ENCODE assay signal across 13 cellular contexts in the genomic region with DNA sequence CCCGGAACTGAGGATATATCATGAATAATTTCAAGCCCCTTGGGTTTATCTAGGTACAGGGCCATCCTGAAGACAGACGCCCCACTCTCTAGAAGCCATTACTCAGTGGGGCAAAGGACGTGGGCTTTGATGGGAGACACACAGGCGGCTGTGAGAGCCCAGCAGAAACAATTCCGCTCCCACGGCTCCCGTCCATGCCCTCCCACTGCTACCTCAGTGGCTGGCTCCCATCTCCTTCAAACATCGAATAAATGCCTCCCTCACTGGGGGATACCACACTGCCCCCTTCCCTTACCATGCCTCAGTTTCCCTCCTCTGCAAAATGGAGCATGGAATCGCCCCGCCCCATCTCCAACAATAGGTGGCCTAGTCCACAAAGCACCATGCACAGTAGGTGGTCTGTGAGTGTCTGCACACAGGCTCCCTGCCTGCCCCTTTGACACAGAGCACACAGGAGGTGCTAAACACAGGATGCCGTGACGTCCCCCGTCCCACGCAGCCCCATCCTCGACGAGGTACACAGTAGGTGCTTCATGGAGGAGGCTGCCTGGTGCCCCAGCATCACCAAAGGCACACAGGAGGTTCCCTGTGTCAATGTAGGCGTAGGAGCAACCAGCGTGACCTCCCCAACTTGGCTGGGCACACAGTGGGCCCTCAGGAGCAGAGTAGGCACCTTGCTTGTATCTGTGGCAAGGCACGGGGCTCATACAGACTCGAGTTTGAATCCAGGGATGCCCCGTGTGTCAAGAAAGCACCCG. TPM values are rescaled to one million over a fixed set of nuclear protein-coding genes. Genes with fewer than 3 reads are reported as not detected.
A peak's percentile ranks its signal among the peaks of the same experiment; 100 is the strongest.
DNase-seq lines count a peak whose midpoint lies in the region; ATAC-seq and TF ChIP-seq lines count a peak whose summit lies in the region.
"Had no signal": no experiment of that assay in that cellular context is flagged by ENCODE, and none has a peak within 500 bp of the region (broad histone marks: within the 10 kb centered on the region; RNA-seq: fewer than 3 reads in every experiment).

No MANE protein-coding gene starts in this region.

- no peak overlapping the region for H3K18ac ChIP-seq in H9 (ENCODE audit: insufficient read length, low read depth, low read length)

- no peaks in the 10 kb centered on the region for H3K4me1 ChIP-seq in H9 (ENCODE audit: insufficient read depth, low read length)
- H3K4me1 ChIP-seq in breast epithelium, result no peaks in the 10 kb centered on the region
- peaks cover 6 to 11% of the 10 kb centered on the region in 2 donors for H3K4me1 ChIP-seq in naive thymus-derived CD4-positive, alpha-beta T cell (ENCODE audit: control insufficient read depth in 2 of 2, insufficient read depth in 2 of 2, low read length in 2 of 2)

- H2BK12ac ChIP-seq in H9 (ENCODE audit: insufficient read length, low read depth, low read length), result no peak overlapping the region

- H2BK15ac ChIP-seq in H9 (ENCODE audit: low read depth, low read length), result no peak overlapping the region

- TF ChIP-seq POLR2A in breast epithelium (IDR thresholded peaks at IDR 0.05), result no peak

- H4K5ac ChIP-seq in H9 (ENCODE audit: insufficient read length, low read depth, low read length), result no peak overlapping the region

- in situ Hi-C loops in G401 (cut with HindIII; ENCODE audit: low sequenced_read_pairs), result no loop called here

- DNase-seq in H9, result no peak
- no peak for DNase-seq in breast epithelium (ENCODE audit: low spot score in 2 of 2)
- DNase-seq in naive thymus-derived CD4-positive, alpha-beta T cell, result no peak
- DNase-seq in mucosa of gallbladder (ENCODE audit: low spot score), result no peak
- no peak for DNase-seq in G401 (ENCODE audit: low spot score)
- DNase-seq in hypothalamus (lab: John Stamatoyannopoulos, UW), result no peak
- DNase-seq: activated CD4-positive, CD25-positive, alpha-beta regulatory T cell treated with anti-CD3 and anti-CD28 coated beads, Interleukin-2, amount 50 U/mL, for 72 hours; cerebellar nuclear complex; NCI-H2029 treated with DMSO at 0.1 percent for 48 hours; NK-92 treated with Interleukin-12 subunit alpha and Interleukin-12 subunit beta, amount 100 ng/mL, for 24 hours had no signal

- POLR2A ChIA-PET in naive thymus-derived CD4-positive, alpha-beta T cell (lab: Charles Lee), result no interaction called here

- no peaks in the 10 kb centered on the region for H3K9me3 Mint-ChIP-seq in H9
- H3K9me3 Mint-ChIP-seq in naive thymus-derived CD4-positive, alpha-beta T cell, result peaks cover 0 to 6% (median 2%) of the 10 kb centered on the region in 11 donors

- TF ChIP-seq CTCF in 22Rv1 (IDR thresholded peaks at IDR 0.05) (no peak), H9 (conservative IDR thresholded peaks at IDR 0.05) (no peak), breast epithelium (IDR thresholded peaks at IDR 0.05) (no peak)

- no peak overlapping the region for H3T11ph ChIP-seq in H9 (ENCODE audit: low read length)

- H3K27ac ChIP-seq in 22Rv1, result peak overlapping the region; percentile 20; the same call in 1 of the 2 replicates
- H3K27ac ChIP-seq in H9 (ENCODE audit: insufficient read length, low read depth, low read length), result no peak overlapping the region
- H3K27ac ChIP-seq in breast epithelium, result no peak overlapping the region
- H3K27ac ChIP-seq in naive thymus-derived CD4-positive, alpha-beta T cell (ENCODE audit: low read depth, low read length), result no peak overlapping the region
- H3K27ac ChIP-seq: BLaER1 had no signal

- no peak overlapping the region for H3K23ac ChIP-seq in H9 (ENCODE audit: insufficient read length, low read depth, low read length)

- H3K9ac ChIP-seq in H9 (ENCODE audit: extremely low read depth, insufficient read length, low read length), result no peak overlapping the region
- H3K9ac ChIP-seq: BLaER1 had no signal

- no peak overlapping the region for H2BK5ac ChIP-seq in H9 (ENCODE audit: insufficient read length, low read length)

- no peak overlapping the region for H4K91ac ChIP-seq in H9 (ENCODE audit: insufficient read length, low read depth, low read length)

- H3K27me3 ChIP-seq in H9 (ENCODE audit: insufficient read depth, low read length) (no peaks in the 10 kb centered on the region), breast epithelium (no peaks in the 10 kb centered on the region)
- H3K27me3 ChIP-seq in naive thymus-derived CD4-positive, alpha-beta T cell (ENCODE audit: control insufficient read depth in 2 of 2, insufficient read depth in 2 of 2, low read length in 2 of 2), result no peaks in the 10 kb centered on the region

- H2AK5ac ChIP-seq in H9 (ENCODE audit: insufficient read length, low read length), result no peak overlapping the region

- peaks cover 19 to 34% of the 10 kb centered on the region in 2 experiments for H3K4me1 Mint-ChIP-seq in H9
- peaks cover 0 to 17% (median 10%) of the 10 kb centered on the region in 7 donors for H3K4me1 Mint-ChIP-seq in naive thymus-derived CD4-positive, alpha-beta T cell

- H3K14ac ChIP-seq in H9 (ENCODE audit: insufficient read depth, low read length), result no peak overlapping the region

- no peak overlapping the region for H2BK120ac ChIP-seq in H9 (ENCODE audit: low read depth, low read length, poor library complexity, severe bottlenecking)

- no peak overlapping the region; a peak in 1 of 7 replicates for H3K27ac Mint-ChIP-seq in H9
- H3K27ac Mint-ChIP-seq in naive thymus-derived CD4-positive, alpha-beta T cell, result peak overlapping the region in 1 of 9 donors; percentile 48

- no peaks in the 10 kb centered on the region for H3K36me3 ChIP-seq in breast epithelium
- no peaks in the 10 kb centered on the region for H3K36me3 ChIP-seq in naive thymus-derived CD4-positive, alpha-beta T cell (ENCODE audit: control insufficient read depth in 2 of 3, insufficient read depth in 3 of 3, low read length in 3 of 3)
- H3K36me3 ChIP-seq: BLaER1 had no signal

- H4K20me1 ChIP-seq in H9 (ENCODE audit: control insufficient read depth, insufficient read depth, insufficient read length), result no peaks in the 10 kb centered on the region

- no peak for ATAC-seq in naive thymus-derived CD4-positive, alpha-beta T cell
- no peak for ATAC-seq in HG02763 (IDR thresholded peaks at IDR 0.05; ENCODE audit: unreplicated experiment)

- H3K9me3 ChIP-seq in H9 (ENCODE audit: control insufficient read depth, low read depth, low read length) (no peaks in the 10 kb centered on the region), breast epithelium (no peaks in the 10 kb centered on the region)
- H3K9me3 ChIP-seq in naive thymus-derived CD4-positive, alpha-beta T cell (ENCODE audit: control insufficient read depth in 2 of 3, low read length in 3 of 3), result no peaks in the 10 kb centered on the region
- H3K9me3 ChIP-seq: BLaER1 had no signal

- peaks cover 10% of the 10 kb centered on the region for H3K79me1 ChIP-seq in H9 (ENCODE audit: insufficient read depth, low read depth, low read length, poor library complexity, severe bottlenecking)

- H3K4me3 Mint-ChIP-seq in H9, result peak overlapping the region; percentile 74 to 88
- peak overlapping the region in 9 of 10 donors; percentile 39 to 85 (median 77) for H3K4me3 Mint-ChIP-seq in naive thymus-derived CD4-positive, alpha-beta T cell

- peak overlapping the region in 2 of 3 donors; percentile 86 to 87 for H3K4me3 ChIP-seq in breast epithelium
- H3K4me3 ChIP-seq in naive thymus-derived CD4-positive, alpha-beta T cell (ENCODE audit: low read length), result no peak overlapping the region

- peaks cover 9% of the 10 kb centered on the region for H3K23me2 ChIP-seq in H9 (ENCODE audit: insufficient read length, low read depth, low read length, poor library complexity, severe bottlenecking)

- peak overlapping the region; percentile 81 for H3K4me2 ChIP-seq in H9 (ENCODE audit: insufficient read depth, insufficient read length, low read length)

- no peak overlapping the region for H2AFZ ChIP-seq in H9 (ENCODE audit: low read length)

- H3K56ac ChIP-seq in H9 (ENCODE audit: insufficient read length, low read depth, low read length), result no peak overlapping the region

- WGBS in H9 (ENCODE audit: extremely low coverage, insufficient read length, low lambda C conversion rate), result no CpG with 5 or more reads among the region's 22 CpGs

- no peak overlapping the region for H4K8ac ChIP-seq in H9 (replicated peaks; ENCODE audit: insufficient read length, low read depth, low read length)

- H3K36me3 Mint-ChIP-seq in H9 (ENCODE audit: insufficient read depth in 1 of 3, low read depth in 3 of 3), result peaks cover 4 to 10% (median 4%) of the 10 kb centered on the region in 3 experiments; a peak in 3 of 7 replicates
- H3K36me3 Mint-ChIP-seq in naive thymus-derived CD4-positive, alpha-beta T cell, result peaks cover 0 to 4% (median 0%) of the 10 kb centered on the region in 5 donors

- CTCF ChIA-PET in naive thymus-derived CD4-positive, alpha-beta T cell (lab: Charles Lee), result no interaction called here

- H3K4ac ChIP-seq in H9 (ENCODE audit: low read depth, low read length), result no peak overlapping the region

- no peak overlapping the region for H2BK20ac ChIP-seq in H9 (ENCODE audit: low read depth, low read length, poor library complexity, severe bottlenecking)

- intact Hi-C loops in breast epithelium (cut with DNase I; ENCODE audit: low total_unique reads), result no loop called here
- intact Hi-C loops in naive thymus-derived CD4-positive, alpha-beta T cell (cut with micrococcal nuclease), result no loop called here

- H3K27me3 Mint-ChIP-seq in H9 (ENCODE audit: low read depth), result peaks cover 5% of the 10 kb centered on the region; the same call in 1 of the 2 replicates
- peaks cover 0 to 26% (median 7%) of the 10 kb centered on the region in 5 donors for H3K27me3 Mint-ChIP-seq in naive thymus-derived CD4-positive, alpha-beta T cell

- peaks cover 14% of the 10 kb centered on the region; the same call in 1 of the 2 replicates for H3K79me2 ChIP-seq in H9 (ENCODE audit: insufficient read depth, low read length)

RNA-seq across cellular contexts. Expression of gene PTPRS, which starts 46.0 kb away (rescaled TPM):
- total RNA-seq in H9 (2021) (182 and 186 TPM in 2 replicates), breast epithelium (100 to 1,000 TPM; 111 to 603 (median 114) TPM), mucosa of gallbladder (184 TPM)
- 1 to 10 TPM in 4 of 5 experiments, not detected in 1; 2.5 to 9.3 (median 5.0) TPM for total RNA-seq in naive thymus-derived CD4-positive, alpha-beta T cell
- polyA plus RNA-seq in naive thymus-derived CD4-positive, alpha-beta T cell, result 1 to 10 TPM in 1 of 2 donors, under 1 TPM in 1; 0.51 to 2.0 TPM
- 137 and 168 TPM in 2 replicates for total RNA-seq in G401 (2014; rRNA removed; shearing (Covaris generic))

Comparison
In these comparisons a context has a peak if more than half of its experiments do, and no peak if none do; other contexts are left out.
1. RNA of gene PTPRS, which starts 46.0 kb away (total RNA-seq): 182 to 186 TPM in H9, 184 TPM in mucosa of gallbladder (single experiment), 137 to 168 TPM in G401 and 111 to 603 TPM in breast epithelium; 2.5 to 9.3 TPM in naive thymus-derived CD4-positive, alpha-beta T cell; every median in the first group is over 10 times any median in the second.